ENCODE assay signal across 17 cellular contexts in genomic region chr2:25332571-25332970, GRCh38. TPM values are rescaled to one million over a fixed set of nuclear protein-coding genes. Genes with fewer than 3 reads are reported as not detected.
A peak's percentile ranks its signal among the peaks of the same experiment; 100 is the strongest.
DNase-seq lines count a peak whose midpoint lies in the region; ATAC-seq and TF ChIP-seq lines count a peak whose summit lies in the region.
"Had no signal": no experiment of that assay in that cellular context is flagged by ENCODE, and none has a peak within 500 bp of the region (broad histone marks: within the 10 kb centered on the region; RNA-seq: fewer than 3 reads in every experiment).

No MANE protein-coding gene starts in this region.

- H3K4me1 ChIP-seq in GM23338 (ENCODE audit: insufficient read depth) (peaks cover 41% of the 10 kb centered on the region), gastrocnemius medialis (peaks cover 87 to 97% of the 10 kb centered on the region in 2 donors)
- H3K4me1 ChIP-seq in CD8-positive, alpha-beta T cell (ENCODE audit: insufficient read depth, low read length): peaks cover 80% of the 10 kb centered on the region

- no peak overlapping the region for H3K4me2 ChIP-seq in GM23338

- peak overlapping the region; percentile 76; the same call in 1 of the 2 replicates for H3K27ac Mint-ChIP-seq in GM23338
- H3K27ac Mint-ChIP-seq in activated naive CD8-positive, alpha-beta T cell treated with anti-CD3 and anti-CD28 coated beads for 36 hours: peak overlapping the region; percentile 20
- H3K27ac Mint-ChIP-seq in CD8-positive, alpha-beta T cell: no peak overlapping the region

- peaks cover under 1% of the 10 kb centered on the region; the same call in 2 of the 3 replicates for H3K36me3 Mint-ChIP-seq in GM23338 (ENCODE audit: low read depth)
- H3K36me3 Mint-ChIP-seq in activated naive CD8-positive, alpha-beta T cell treated with anti-CD3 and anti-CD28 coated beads for 36 hours: peaks cover 22% of the 10 kb centered on the region
- peaks cover 18% of the 10 kb centered on the region for H3K36me3 Mint-ChIP-seq in CD8-positive, alpha-beta T cell

- no peaks in the 10 kb centered on the region for H3K27me3 ChIP-seq in GM23338 (ENCODE audit: insufficient read depth)
- no peaks in the 10 kb centered on the region for H3K27me3 ChIP-seq in gastrocnemius medialis
- H3K27me3 ChIP-seq in CD8-positive, alpha-beta T cell (ENCODE audit: insufficient read depth, low read length): no peaks in the 10 kb centered on the region
- H3K27me3 ChIP-seq: brain microvascular endothelial cell had no signal

- TF ChIP-seq POLR2A in gastrocnemius medialis (IDR thresholded peaks at IDR 0.05): no peak

- CTCF ChIA-PET in CD8-positive, alpha-beta T cell (lab: Charles Lee): interaction anchor here (1.0 to 2.9 kb wide), 4 partner anchors 10 to 27 kb away, joined by 3 to 10 read pairs (median 4); partner anchors contain the start of gene DNMT3A

- intact Hi-C loops in gastrocnemius medialis (cut with DNase I; ENCODE audit: low total_unique reads): no loop called here
- intact Hi-C loops in CD8-positive, alpha-beta T cell (cut with DNase I, micrococcal nuclease): no loop called here

- H3K9me3 Mint-ChIP-seq in GM23338: peaks cover under 1% of the 10 kb centered on the region; the same call in 2 of the 3 replicates
- H3K9me3 Mint-ChIP-seq in activated naive CD8-positive, alpha-beta T cell treated with anti-CD3 and anti-CD28 coated beads for 36 hours: peaks cover 3% of the 10 kb centered on the region
- H3K9me3 Mint-ChIP-seq in CD8-positive, alpha-beta T cell: peaks cover under 1% of the 10 kb centered on the region

- no peaks in the 10 kb centered on the region; the same call in 1 of the 2 replicates for H4K20me1 ChIP-seq in GM23338 (replicated peaks; ENCODE audit: insufficient read depth)

- peaks cover 21% of the 10 kb centered on the region for H3K27me3 Mint-ChIP-seq in GM23338 (ENCODE audit: insufficient read depth, low read depth, poor library complexity)
- H3K27me3 Mint-ChIP-seq in activated naive CD8-positive, alpha-beta T cell treated with anti-CD3 and anti-CD28 coated beads for 36 hours: no peaks in the 10 kb centered on the region
- H3K27me3 Mint-ChIP-seq in CD8-positive, alpha-beta T cell (ENCODE audit: low read depth): no peaks in the 10 kb centered on the region

- TF ChIP-seq CTCF in GM23338 (conservative IDR thresholded peaks at IDR 0.05; ENCODE audit: low read depth in 2 of 2) (no peak), gastrocnemius medialis (IDR thresholded peaks at IDR 0.05 in 4 of 5, conservative IDR thresholded peaks at IDR 0.05 in 1 of 5) (no peak)
- TF ChIP-seq CTCF in CD8-positive, alpha-beta T cell (IDR thresholded peaks at IDR 0.05): no peak

- in situ Hi-C loops in gastrocnemius medialis (cut with MboI; ENCODE audit: low sequenced_read_pairs in 4 of 4): no loop called here

- POLR2A ChIA-PET in CD8-positive, alpha-beta T cell (lab: Charles Lee): interaction anchor here (3.0 kb wide), 1 partner anchor 9 kb away, joined by 11 read pairs; no protein-coding TSS in a partner anchor

- H3K4me1 Mint-ChIP-seq in GM23338: peaks cover 47% of the 10 kb centered on the region
- H3K4me1 Mint-ChIP-seq in activated naive CD8-positive, alpha-beta T cell treated with anti-CD3 and anti-CD28 coated beads for 36 hours: peaks cover 71% of the 10 kb centered on the region
- H3K4me1 Mint-ChIP-seq in CD8-positive, alpha-beta T cell (ENCODE audit: low read depth): peaks cover 75% of the 10 kb centered on the region

- H2AFZ ChIP-seq in GM23338: no peak overlapping the region
- H2AFZ ChIP-seq: GM23248 had no signal

- H3K4me3 ChIP-seq in GM23338 (no peak overlapping the region), gastrocnemius medialis (no peak overlapping the region)
- H3K4me3 ChIP-seq in CD8-positive, alpha-beta T cell (ENCODE audit: low read depth, low read length): no peak overlapping the region
- H3K4me3 ChIP-seq: GM23248 had no signal

- no peak for ATAC-seq in GM23338
- peak in 1 of 2 donors; percentile 5 for ATAC-seq in gastrocnemius medialis
- no peak for ATAC-seq in CD8-positive, alpha-beta T cell

- DNase-seq in GM23338 (ENCODE audit: low spot score) (no peak), hypothalamus (lab: John Stamatoyannopoulos, UW) (peak in 35 of 51 donors; percentile 27 to 88 (median 63)), gastrocnemius medialis (no peak), kidney tubule cell (ENCODE audit: low spot score) (no peak), GM19240 (ENCODE audit: insufficient read length, low spot score) (no peak)
- no peak for DNase-seq in activated naive CD8-positive, alpha-beta T cell treated with anti-CD3 and anti-CD28 coated beads for 36 hours
- no peak for DNase-seq in activated CD8-positive, alpha-beta memory T cell treated with anti-CD3 and anti-CD28 coated beads, Interleukin-2, amount 50 U/mL, for 48 hours
- DNase-seq in CD8-positive, alpha-beta T cell: no peak
- DNase-seq: activated T-cell treated with anti-CD3 and anti-CD28 coated beads for 4 hours; brain microvascular endothelial cell; GM23248; Kasumi-1; NCI-H1930; NCI-H748 treated with DMSO at 0.1 percent for 48 hours; stimulated activated CD4-positive, alpha-beta T cell treated with anti-CD3 and anti-CD28 coated beads, Interleukin-4, amount 100 ng/mL, for 24 hours; stimulated activated naive CD4-positive, alpha-beta T cell had no signal

- H3K27ac ChIP-seq in GM23338 (ENCODE audit: low read depth) (no peak overlapping the region), gastrocnemius medialis (peak overlapping the region; percentile 6 to 98 (median 52))
- no peak overlapping the region for H3K27ac ChIP-seq in CD8-positive, alpha-beta T cell (ENCODE audit: low read depth, low read length)
- H3K27ac ChIP-seq: brain microvascular endothelial cell, GM23248, VCaP had no signal

- no peaks in the 10 kb centered on the region for H3K9me2 ChIP-seq in GM23338 (ENCODE audit: insufficient read depth)

- no peak overlapping the region; the same call in 2 of the 3 replicates for H3K4me3 Mint-ChIP-seq in GM23338
- peak overlapping the region; percentile 50 for H3K4me3 Mint-ChIP-seq in activated naive CD8-positive, alpha-beta T cell treated with anti-CD3 and anti-CD28 coated beads for 36 hours
- H3K4me3 Mint-ChIP-seq in CD8-positive, alpha-beta T cell: no peak overlapping the region

- H3K79me2 ChIP-seq in GM23338 (replicated peaks; ENCODE audit: insufficient read depth): 0 out of 2 replicates have a peak, but pooled peaks cover 7% of the 10 kb centered on the region

- no peaks in the 10 kb centered on the region for H3K9me3 ChIP-seq in gastrocnemius medialis
- no peaks in the 10 kb centered on the region for H3K9me3 ChIP-seq in CD8-positive, alpha-beta T cell (ENCODE audit: low read length)

- 0 out of 2 replicates have a peak, but pooled peaks cover 3% of the 10 kb centered on the region for H3F3A ChIP-seq in GM23338 (replicated peaks; ENCODE audit: low read depth)

- H3K36me3 ChIP-seq in GM23338 (ENCODE audit: insufficient read depth) (no peaks in the 10 kb centered on the region), gastrocnemius medialis (no peaks in the 10 kb centered on the region)
- H3K36me3 ChIP-seq in CD8-positive, alpha-beta T cell (ENCODE audit: insufficient read depth, low read length): no peaks in the 10 kb centered on the region
- H3K36me3 ChIP-seq: brain microvascular endothelial cell had no signal

TF ChIP-seq in GM23338, 12 proteins besides CTCF, POLR2A, EP300 and RAD21 (continues in another document):
- TF ChIP-seq, protein P1, sequence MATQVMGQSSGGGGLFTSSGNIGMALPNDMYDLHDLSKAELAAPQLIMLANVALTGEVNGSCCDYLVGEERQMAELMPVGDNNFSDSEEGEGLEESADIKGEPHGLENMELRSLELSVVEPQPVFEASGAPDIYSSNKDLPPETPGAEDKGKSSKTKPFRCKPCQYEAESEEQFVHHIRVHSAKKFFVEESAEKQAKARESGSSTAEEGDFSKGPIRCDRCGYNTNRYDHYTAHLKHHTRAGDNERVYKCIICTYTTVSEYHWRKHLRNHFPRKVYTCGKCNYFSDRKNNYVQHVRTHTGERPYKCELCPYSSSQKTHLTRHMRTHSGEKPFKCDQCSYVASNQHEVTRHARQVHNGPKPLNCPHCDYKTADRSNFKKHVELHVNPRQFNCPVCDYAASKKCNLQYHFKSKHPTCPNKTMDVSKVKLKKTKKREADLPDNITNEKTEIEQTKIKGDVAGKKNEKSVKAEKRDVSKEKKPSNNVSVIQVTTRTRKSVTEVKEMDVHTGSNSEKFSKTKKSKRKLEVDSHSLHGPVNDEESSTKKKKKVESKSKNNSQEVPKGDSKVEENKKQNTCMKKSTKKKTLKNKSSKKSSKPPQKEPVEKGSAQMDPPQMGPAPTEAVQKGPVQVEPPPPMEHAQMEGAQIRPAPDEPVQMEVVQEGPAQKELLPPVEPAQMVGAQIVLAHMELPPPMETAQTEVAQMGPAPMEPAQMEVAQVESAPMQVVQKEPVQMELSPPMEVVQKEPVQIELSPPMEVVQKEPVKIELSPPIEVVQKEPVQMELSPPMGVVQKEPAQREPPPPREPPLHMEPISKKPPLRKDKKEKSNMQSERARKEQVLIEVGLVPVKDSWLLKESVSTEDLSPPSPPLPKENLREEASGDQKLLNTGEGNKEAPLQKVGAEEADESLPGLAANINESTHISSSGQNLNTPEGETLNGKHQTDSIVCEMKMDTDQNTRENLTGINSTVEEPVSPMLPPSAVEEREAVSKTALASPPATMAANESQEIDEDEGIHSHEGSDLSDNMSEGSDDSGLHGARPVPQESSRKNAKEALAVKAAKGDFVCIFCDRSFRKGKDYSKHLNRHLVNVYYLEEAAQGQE (IDR thresholded peaks at IDR 0.05; ENCODE audit: unreplicated experiment): no peak
- TF ChIP-seq EZH2phosphoT487 (IDR thresholded peaks at IDR 0.05; ENCODE audit: unreplicated experiment): no peak

RNA-seq across cellular contexts. Expression of gene DNMT3A, which starts 9.2 kb away (rescaled TPM):
- total RNA-seq in GM23338 (2014; rRNA removed; shearing (Covaris generic)): 67.2 and 80.4 TPM in 2 replicates
- 42.9 and 47.2 TPM in 2 replicates for polyA plus RNA-seq in GM23338 (2016; fragmentation: Nextera tagmentation; extraction: Ambion mirVana)
- total RNA-seq in activated naive CD8-positive, alpha-beta T cell treated with anti-CD3 and anti-CD28 coated beads for 36 hours: 10 to 100 TPM; 90.7 to 92.2 TPM
- total RNA-seq in gastrocnemius medialis: 10 to 100 TPM in 1 of 4 donors, 1 to 10 TPM in 3; 5.9 to 14.1 (median 8.0) TPM
- 10 to 100 TPM; 66.6 to 67.9 TPM for total RNA-seq in CD8-positive, alpha-beta T cell

Comparison
In these comparisons a context has a peak if more than half of its experiments do, and no peak if none do; other contexts are left out.
1. DNase-seq: peak in hypothalamus (35 of 51); none in GM23338 (single experiment), activated naive CD8-positive, alpha-beta T cell treated with anti-CD3 and anti-CD28 coated beads for 36 hours (single experiment), gastrocnemius medialis (0 of 2), activated CD8-positive, alpha-beta memory T cell treated with anti-CD3 and anti-CD28 coated beads, Interleukin-2, amount 50 U/mL, for 48 hours (single experiment), kidney tubule cell (single experiment), GM19240 (single experiment) and CD8-positive, alpha-beta T cell (0 of 7).
2. H3K27ac ChIP-seq: peak in gastrocnemius medialis (4 of 4); none in GM23338 (single experiment) and CD8-positive, alpha-beta T cell (single experiment).